10 cellular contexts compared by ENCODE assay signal in genomic region chr9:93684806-93685553, GRCh38.
A peak's percentile ranks its signal among the peaks of the same experiment; 100 is the strongest.
DNase-seq lines count a peak whose midpoint lies in the region; ATAC-seq and TF ChIP-seq lines count a peak whose summit lies in the region.
"Had no signal": no experiment of that assay in that cellular context is flagged by ENCODE, and none has a peak within 500 bp of the region (broad histone marks: within the 10 kb centered on the region; RNA-seq: fewer than 3 reads in every experiment).

No MANE protein-coding gene starts in this region.

- no peaks in the 10 kb centered on the region for H3K79me2 ChIP-seq in mesendoderm (ENCODE audit: control insufficient read depth, insufficient read depth, low read length)

- H3K27me3 ChIP-seq in adipocyte (replicated peaks; ENCODE audit: control insufficient read depth, insufficient read depth, low read length) (peaks cover 9% of the 10 kb centered on the region), mesendoderm (ENCODE audit: insufficient read depth, low read length, poor library complexity) (no peaks in the 10 kb centered on the region)

- ATAC-seq in GM18873 (IDR thresholded peaks at IDR 0.05; ENCODE audit: low FRiP score, unreplicated experiment): no peak
- ATAC-seq: activated CD4-positive, alpha-beta T cell treated with anti-CD3 and anti-CD28 coated beads for 36 hours; naive thymus-derived CD8-positive, alpha-beta T cell had no signal

- no peak overlapping the region for H3K4me2 ChIP-seq in mesendoderm (ENCODE audit: low read length)

- no peak overlapping the region for H3K27ac ChIP-seq in mesendoderm (ENCODE audit: low read depth, low read length)
- H3K27ac ChIP-seq: HL-60 had no signal

- no peak overlapping the region for H3K56ac ChIP-seq in mesendoderm (ENCODE audit: low read length)

- DNase-seq in COR-L47 (lab: John Stamatoyannopoulos, UW): peak; percentile 17
- DNase-seq in HEK293T (ENCODE audit: extremely low spot score): peak; percentile 17
- peak; percentile 22 for DNase-seq in adipocyte (ENCODE audit: low read depth)
- peak; percentile 39 for DNase-seq in mesendoderm
- no peak for DNase-seq in dedifferentiated amniotic fluid mesenchymal stem cell (ENCODE audit: extremely low spot score)
- no peak for DNase-seq in NCI-H128 (lab: John Stamatoyannopoulos, UW; ENCODE audit: unreplicated experiment)
- DNase-seq: activated CD4-positive, alpha-beta T cell treated with anti-CD3 and anti-CD28 coated beads for 36 hours had no signal

- H3K23ac ChIP-seq in mesendoderm (ENCODE audit: low read length): no peak overlapping the region

- POLR2A ChIA-PET in HEK293T (lab: Yijun Ruan, JAX): no interaction called here

- no peak overlapping the region for H4K8ac ChIP-seq in mesendoderm (ENCODE audit: low read depth, low read length)

- H3K18ac ChIP-seq in mesendoderm (ENCODE audit: low read length): no peak overlapping the region

- H3K36me3 ChIP-seq in adipocyte (ENCODE audit: control insufficient read depth, insufficient read depth, low read length, severe bottlenecking) (no peaks in the 10 kb centered on the region), mesendoderm (ENCODE audit: control insufficient read depth, insufficient read depth, low read length) (no peaks in the 10 kb centered on the region)

- H3K4me1 ChIP-seq in adipocyte (ENCODE audit: control insufficient read depth, insufficient read depth, low read length) (no peaks in the 10 kb centered on the region), mesendoderm (ENCODE audit: control insufficient read depth, low read depth, low read length) (no peaks in the 10 kb centered on the region)

- WGBS in mesendoderm (ENCODE audit: extremely low coverage, insufficient coverage, low lambda C conversion rate): no CpG with 5 or more reads among the region's 11 CpGs

- H2AK5ac ChIP-seq in mesendoderm (ENCODE audit: low read length): no peak overlapping the region

- no peak overlapping the region for H2BK15ac ChIP-seq in mesendoderm (replicated peaks; ENCODE audit: low read depth)

- H3K9ac ChIP-seq in adipocyte (ENCODE audit: low read length) (no peak overlapping the region), mesendoderm (ENCODE audit: low read length) (no peak overlapping the region)

- H2BK120ac ChIP-seq in mesendoderm (ENCODE audit: low read depth, low read length): no peak overlapping the region

- H3K4me3 ChIP-seq in adipocyte (ENCODE audit: low read length): no peak overlapping the region
- no peak overlapping the region for H3K4me3 ChIP-seq in mesendoderm (ENCODE audit: low read length)

- no peak overlapping the region for H4K5ac ChIP-seq in mesendoderm (ENCODE audit: low read length)

- no peak overlapping the region for H2BK5ac ChIP-seq in mesendoderm (ENCODE audit: low read length)

- no peaks in the 10 kb centered on the region for H3K79me1 ChIP-seq in mesendoderm (ENCODE audit: low read length)

- H3K9me3 ChIP-seq in adipocyte (ENCODE audit: control insufficient read depth, low read length): peaks cover 21% of the 10 kb centered on the region

- no peak overlapping the region for H3K4ac ChIP-seq in mesendoderm (ENCODE audit: low read depth, low read length)

- CTCF ChIA-PET in HEK293T (lab: Yijun Ruan, JAX): no interaction called here

TF ChIP-seq in HEK293T, 16 proteins besides CTCF, POLR2A, EP300 and RAD21:
- TF ChIP-seq TARDBP (IDR thresholded peaks at IDR 0.05) (no peak), LEF1 (IDR thresholded peaks at IDR 0.05; ENCODE audit: borderline replicate concordance) (no peak), CTBP1 (IDR thresholded peaks at IDR 0.05; ENCODE audit: borderline replicate concordance) (no peak), ARNT (IDR thresholded peaks at IDR 0.05) (no peak), SP1 (IDR thresholded peaks at IDR 0.05) (no peak), PKNOX1 (IDR thresholded peaks at IDR 0.05) (no peak), HDGF (IDR thresholded peaks at IDR 0.05; ENCODE audit: borderline replicate concordance) (no peak)

Comparison
In these comparisons a context has a peak if more than half of its experiments do, and no peak if none do; other contexts are left out.
1. DNase-seq: peak in COR-L47 (single experiment), HEK293T (single experiment), adipocyte (single experiment) and mesendoderm (single experiment); none in dedifferentiated amniotic fluid mesenchymal stem cell (single experiment) and NCI-H128 (single experiment).